ENCODE assay signal across 8 cellular contexts in genomic region chr9:17005085-17005484, GRCh38.
DNase-seq lines count a peak whose midpoint lies in the region; ATAC-seq and TF ChIP-seq lines count a peak whose summit lies in the region.

No MANE protein-coding gene starts in this region.

- no peaks in the 10 kb centered on the region for H3K27me3 ChIP-seq in tibial artery

- no peak for TF ChIP-seq CTCF in tibial artery (IDR thresholded peaks at IDR 0.05)
- no peak for TF ChIP-seq CTCF in GM13977 (IDR thresholded peaks at IDR 0.05; ENCODE audit: extremely low read depth, insufficient read depth, missing control alignments)

- no peak for ATAC-seq in GM18867 (IDR thresholded peaks at IDR 0.05; ENCODE audit: unreplicated experiment)
- no peak for ATAC-seq in HG02973 (IDR thresholded peaks at IDR 0.05; ENCODE audit: unreplicated experiment)
- no peak for ATAC-seq in GM21390 (IDR thresholded peaks at IDR 0.05; ENCODE audit: unreplicated experiment)

- no peaks in the 10 kb centered on the region for H3K36me3 ChIP-seq in tibial artery

- H3K27ac ChIP-seq in tibial artery, result peak overlapping the region; percentile 24 to 41

- intact Hi-C loops in tibial artery (cut with DNase I; ENCODE audit: low total_unique reads), result no loop called here

- DNase-seq in HK-2 (ENCODE audit: unreplicated experiment) (peak; percentile 60), amniotic stem cell (lab: John Stamatoyannopoulos, UW) (peak; percentile 57), iris pigment epithelial cell (ENCODE audit: low read depth) (peak; percentile 85), tibial artery (peak; percentile 57 to 72), GM13977 (ENCODE audit: low spot score) (no peak)

- in situ Hi-C loops in GM13977 (cut with MboI; ENCODE audit: low pct_unique_long_range_greater_than_20kb, low sequenced_read_pairs, unreplicated experiment), result no loop called here

- H3K9me3 ChIP-seq in tibial artery, result no peaks in the 10 kb centered on the region

- peak overlapping the region in 1 of 2 donors; percentile 32 for H3K4me3 ChIP-seq in tibial artery

- peaks cover 0 to 13% (median 4%) of the 10 kb centered on the region in 4 donors for H3K4me1 ChIP-seq in tibial artery
